ENCODE assay signal across 8 cellular contexts in the genomic region with DNA sequence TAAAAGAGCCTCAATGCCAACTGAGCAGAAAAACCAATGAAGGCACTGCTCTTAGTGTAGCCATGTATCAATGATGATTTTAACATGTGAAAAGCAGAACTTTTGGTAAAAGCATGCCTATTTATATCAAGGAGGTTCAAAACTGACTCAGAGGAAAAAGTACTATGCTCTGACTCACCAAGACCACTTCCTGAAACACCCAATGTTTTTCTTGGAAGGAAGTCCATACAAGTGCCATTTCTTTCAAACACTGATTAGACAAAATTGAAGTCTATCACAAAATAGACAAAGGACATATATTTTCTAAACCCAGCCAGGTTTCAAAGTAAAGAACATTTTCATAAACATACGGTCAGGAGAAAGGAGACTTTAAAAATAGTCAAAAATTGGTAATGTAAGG.
DNase-seq lines count a peak whose midpoint lies in the region; ATAC-seq and TF ChIP-seq lines count a peak whose summit lies in the region.

No MANE protein-coding gene starts in this region.

- peak; percentile 64 for DNase-seq in COLO829 (ENCODE audit: low spot score)
- peak; percentile 96 for DNase-seq in MV-4-11 (lab: John Stamatoyannopoulos, UW)
- DNase-seq in cardiac fibroblast (ENCODE audit: low read depth in 2 of 2): peak; percentile 92 to 96
- DNase-seq in myocyte (ENCODE audit: low read depth): peak; percentile 70
- no peak for DNase-seq in NCI-H2081 (lab: John Stamatoyannopoulos, UW)
- DNase-seq in mesenteric fat pad (ENCODE audit: low spot score): no peak
- no peak for DNase-seq in stimulated activated naive CD4-positive, alpha-beta T cell (lab: John Stamatoyannopoulos, UW)

- H3K4me3 ChIP-seq in cardiac fibroblast (replicated peaks in 1 of 2; ENCODE audit: low read depth in 2 of 2, low read length in 2 of 2): no peak overlapping the region

- no peak for TF ChIP-seq CTCF in cardiac fibroblast (IDR thresholded peaks at IDR 0.05; ENCODE audit: low read depth, low read length)

- ATAC-seq in GM21447 (IDR thresholded peaks at IDR 0.05; ENCODE audit: unreplicated experiment): peak; percentile 71

Comparison
In these comparisons a context has a peak if more than half of its experiments do, and no peak if none do; other contexts are left out.
1. DNase-seq: peak in COLO829 (single experiment), MV-4-11 (single experiment), cardiac fibroblast (2 of 2) and myocyte (single experiment); none in NCI-H2081 (0 of 2), mesenteric fat pad (single experiment) and stimulated activated naive CD4-positive, alpha-beta T cell (0 of 6).